ENCODE assay signal across 8 cellular contexts in the genomic region with DNA sequence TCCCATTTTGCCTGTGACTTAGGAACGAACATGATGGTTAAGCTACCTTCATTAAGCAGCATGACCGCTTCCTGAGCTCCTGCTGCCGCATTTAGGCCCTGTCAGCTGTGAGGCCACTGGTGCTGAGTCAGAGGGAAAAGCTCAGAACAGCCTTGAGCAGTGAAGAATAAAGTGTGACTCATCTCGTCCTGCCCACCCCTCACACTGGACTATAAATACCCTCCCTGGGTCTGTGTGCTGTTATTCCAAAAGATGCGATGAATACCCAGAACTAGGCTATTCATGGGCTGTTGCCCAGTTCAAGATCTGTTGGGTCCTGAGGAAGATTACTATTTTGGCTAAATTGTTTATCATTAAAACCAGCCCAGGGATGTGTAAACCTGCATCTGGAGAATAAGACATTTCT. TPM values are rescaled to one million over a fixed set of nuclear protein-coding genes. Genes with fewer than 3 reads are reported as not detected.
DNase-seq lines count a peak whose midpoint lies in the region; ATAC-seq and TF ChIP-seq lines count a peak whose summit lies in the region.
"Not testable (repeated sequence)": the region's sequence is repeated elsewhere in the genome, so short reads cannot be mapped to it uniquely, and the experiment has no call there.

No MANE protein-coding gene starts in this region.

- not testable (repeated sequence) for H3K27me3 ChIP-seq in adrenal gland; thoracic aorta (replicated peaks; ENCODE audit: insufficient read depth)

- intact Hi-C loops in adrenal gland (cut with DNase I); mucosa of descending colon (cut with DNase I, micrococcal nuclease): not testable (repeated sequence)

- TF ChIP-seq CTCF in GM12865 (IDR thresholded peaks at IDR 0.05; ENCODE audit: insufficient read depth, low read depth, low read length, missing control alignments); adrenal gland (IDR thresholded peaks at IDR 0.05); mucosa of descending colon (IDR thresholded peaks at IDR 0.05); thoracic aorta (IDR thresholded peaks at IDR 0.05): not testable (repeated sequence)

- peak; percentile 93 for ATAC-seq in GM21528 (IDR thresholded peaks at IDR 0.05; ENCODE audit: low FRiP score, unreplicated experiment)
- ATAC-seq in HG03095 (IDR thresholded peaks at IDR 0.05; ENCODE audit: unreplicated experiment) = peak; percentile 95
- ATAC-seq in mucosa of descending colon = peak; percentile 76
- peak; percentile 99 for ATAC-seq in thoracic aorta (ENCODE audit: insufficient number of reproducible peaks, low FRiP score, low read depth)

- H3K9me3 ChIP-seq in adrenal gland (replicated peaks in 1 of 3); mucosa of descending colon; thoracic aorta: not testable (repeated sequence)

- TF ChIP-seq POLR2A in adrenal gland (IDR thresholded peaks at IDR 0.05) = peak in 1 of 2 donors; percentile 85

- H3K4me1 ChIP-seq in adrenal gland (replicated peaks in 1 of 2) (peaks cover 21 to 22% of the 10 kb centered on the region in 2 donors), thoracic aorta (ENCODE audit: control insufficient read depth in 1 of 2, low read depth in 2 of 2) (peaks cover 14 to 30% of the 10 kb centered on the region in 2 donors)
- H3K4me1 ChIP-seq in mucosa of descending colon (ENCODE audit: low read depth) = not testable (repeated sequence)

- H3K27ac ChIP-seq in adrenal gland (peak overlapping the region; percentile 15 to 88 (median 78)), thoracic aorta (peak overlapping the region; percentile 79 to 87)

- 18 to 40% (median 28%) methylated on average over 5 of the region's 5 CpGs for WGBS in adrenal gland, 4 donors

- not testable (repeated sequence) for H3K4me3 ChIP-seq in GM12865 (ENCODE audit: low read depth, low read length); adrenal gland; mucosa of descending colon; thoracic aorta

- DNase-seq in GM12865 (ENCODE audit: low read depth) (peak; percentile 47), NCI-H2227 treated with DMSO at 0.1 percent for 48 hours (lab: John Stamatoyannopoulos, UW) (peak; percentile 7), adrenal gland (peak; percentile 68 to 93 (median 83)), fibroblast of the conjunctiva (ENCODE audit: low read depth) (peak; percentile 48), thoracic aorta (ENCODE audit: low spot score) (peak; percentile 55)
- not testable (repeated sequence) for DNase-seq in mucosa of descending colon

- H3K36me3 ChIP-seq in adrenal gland (replicated peaks in 1 of 2); mucosa of descending colon (ENCODE audit: low read depth); thoracic aorta: not testable (repeated sequence)

RNA-seq across cellular contexts. Expression of a gene that starts 57.1 kb away (rescaled TPM):
- total RNA-seq in adrenal gland (10 to 100 TPM; 38.8 to 85.3 (median 69.3) TPM), mucosa of descending colon (10 to 100 TPM; 48.3 to 81.0 (median 51.9) TPM), thoracic aorta (10 to 100 TPM; 56.5 to 86.2 TPM)
- 10 to 100 TPM; 17.7 to 48.9 (median 22.0) TPM for polyA plus RNA-seq in adrenal gland
